In the genomic region with DNA sequence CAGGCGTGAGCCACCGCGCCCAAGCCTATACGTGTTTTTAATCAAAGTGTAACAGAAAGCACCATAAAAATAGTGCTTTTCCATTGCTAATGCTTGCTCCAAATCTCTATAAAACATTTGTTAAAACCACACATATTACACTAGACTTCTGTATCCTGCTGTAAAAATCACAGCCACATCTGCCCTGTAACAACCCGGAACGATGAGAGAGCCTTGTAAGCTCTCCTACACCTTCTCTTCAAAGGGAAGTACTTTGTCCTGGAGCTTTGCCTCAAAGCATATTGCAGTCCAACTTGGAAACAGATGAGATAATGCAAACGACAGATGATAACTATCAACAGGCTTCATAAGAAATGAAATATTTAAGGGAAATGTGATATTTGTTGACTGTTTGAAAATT, we compare ENCODE assay signal across 1 cellular context.
TF ChIP-seq lines count a peak whose summit lies in the region.

No MANE protein-coding gene starts in this region.

TF ChIP-seq in GM23338, 12 proteins besides CTCF, POLR2A, EP300 and RAD21 (continued from another document):
- TF ChIP-seq EZH2 (IDR thresholded peaks at IDR 0.05; ENCODE audit: low read depth, unreplicated experiment) (no peak), CREB1 (CRISPR knock-in tag; IDR thresholded peaks at IDR 0.05; ENCODE audit: low read depth) (no peak), ZNF331 (CRISPR knock-in tag; IDR thresholded peaks at IDR 0.05; ENCODE audit: low read depth) (no peak)
- TF ChIP-seq, protein P1, sequence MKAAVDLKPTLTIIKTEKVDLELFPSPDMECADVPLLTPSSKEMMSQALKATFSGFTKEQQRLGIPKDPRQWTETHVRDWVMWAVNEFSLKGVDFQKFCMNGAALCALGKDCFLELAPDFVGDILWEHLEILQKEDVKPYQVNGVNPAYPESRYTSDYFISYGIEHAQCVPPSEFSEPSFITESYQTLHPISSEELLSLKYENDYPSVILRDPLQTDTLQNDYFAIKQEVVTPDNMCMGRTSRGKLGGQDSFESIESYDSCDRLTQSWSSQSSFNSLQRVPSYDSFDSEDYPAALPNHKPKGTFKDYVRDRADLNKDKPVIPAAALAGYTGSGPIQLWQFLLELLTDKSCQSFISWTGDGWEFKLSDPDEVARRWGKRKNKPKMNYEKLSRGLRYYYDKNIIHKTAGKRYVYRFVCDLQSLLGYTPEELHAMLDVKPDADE (IDR thresholded peaks at IDR 0.05): no peak
- TF ChIP-seq, protein P2, sequence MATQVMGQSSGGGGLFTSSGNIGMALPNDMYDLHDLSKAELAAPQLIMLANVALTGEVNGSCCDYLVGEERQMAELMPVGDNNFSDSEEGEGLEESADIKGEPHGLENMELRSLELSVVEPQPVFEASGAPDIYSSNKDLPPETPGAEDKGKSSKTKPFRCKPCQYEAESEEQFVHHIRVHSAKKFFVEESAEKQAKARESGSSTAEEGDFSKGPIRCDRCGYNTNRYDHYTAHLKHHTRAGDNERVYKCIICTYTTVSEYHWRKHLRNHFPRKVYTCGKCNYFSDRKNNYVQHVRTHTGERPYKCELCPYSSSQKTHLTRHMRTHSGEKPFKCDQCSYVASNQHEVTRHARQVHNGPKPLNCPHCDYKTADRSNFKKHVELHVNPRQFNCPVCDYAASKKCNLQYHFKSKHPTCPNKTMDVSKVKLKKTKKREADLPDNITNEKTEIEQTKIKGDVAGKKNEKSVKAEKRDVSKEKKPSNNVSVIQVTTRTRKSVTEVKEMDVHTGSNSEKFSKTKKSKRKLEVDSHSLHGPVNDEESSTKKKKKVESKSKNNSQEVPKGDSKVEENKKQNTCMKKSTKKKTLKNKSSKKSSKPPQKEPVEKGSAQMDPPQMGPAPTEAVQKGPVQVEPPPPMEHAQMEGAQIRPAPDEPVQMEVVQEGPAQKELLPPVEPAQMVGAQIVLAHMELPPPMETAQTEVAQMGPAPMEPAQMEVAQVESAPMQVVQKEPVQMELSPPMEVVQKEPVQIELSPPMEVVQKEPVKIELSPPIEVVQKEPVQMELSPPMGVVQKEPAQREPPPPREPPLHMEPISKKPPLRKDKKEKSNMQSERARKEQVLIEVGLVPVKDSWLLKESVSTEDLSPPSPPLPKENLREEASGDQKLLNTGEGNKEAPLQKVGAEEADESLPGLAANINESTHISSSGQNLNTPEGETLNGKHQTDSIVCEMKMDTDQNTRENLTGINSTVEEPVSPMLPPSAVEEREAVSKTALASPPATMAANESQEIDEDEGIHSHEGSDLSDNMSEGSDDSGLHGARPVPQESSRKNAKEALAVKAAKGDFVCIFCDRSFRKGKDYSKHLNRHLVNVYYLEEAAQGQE (IDR thresholded peaks at IDR 0.05; ENCODE audit: unreplicated experiment): no peak
TF ChIP-seq in GM23338: peak in this region for 0.
